1 cellular context compared by ENCODE assay signal in the genomic region with DNA sequence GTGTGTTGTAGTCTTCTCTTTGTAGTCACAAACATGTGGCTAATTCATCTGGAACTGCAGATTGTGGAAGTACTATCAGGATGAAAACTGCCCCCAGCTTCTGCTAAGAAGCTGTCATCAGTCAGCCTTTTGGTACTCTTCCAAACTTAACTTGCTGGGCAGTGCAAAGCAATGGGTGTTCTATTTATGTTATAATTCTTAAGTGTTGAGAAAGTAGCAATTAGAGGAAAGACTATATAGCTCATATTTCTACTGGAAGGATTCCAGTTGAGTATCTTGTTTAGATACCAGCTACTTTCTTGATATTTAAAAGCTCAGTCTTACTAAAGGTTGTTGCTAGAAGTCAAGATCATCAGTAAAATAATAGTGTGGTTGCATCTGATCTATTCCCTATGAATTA.
A peak's percentile ranks its signal among the peaks of the same experiment; 100 is the strongest.
TF ChIP-seq lines count a peak whose summit lies in the region.

No MANE protein-coding gene starts in this region.

TF ChIP-seq in HEK293, 187 proteins besides CTCF, POLR2A, EP300 and RAD21 (continued from another document):
- TF ChIP-seq, protein P1, sequence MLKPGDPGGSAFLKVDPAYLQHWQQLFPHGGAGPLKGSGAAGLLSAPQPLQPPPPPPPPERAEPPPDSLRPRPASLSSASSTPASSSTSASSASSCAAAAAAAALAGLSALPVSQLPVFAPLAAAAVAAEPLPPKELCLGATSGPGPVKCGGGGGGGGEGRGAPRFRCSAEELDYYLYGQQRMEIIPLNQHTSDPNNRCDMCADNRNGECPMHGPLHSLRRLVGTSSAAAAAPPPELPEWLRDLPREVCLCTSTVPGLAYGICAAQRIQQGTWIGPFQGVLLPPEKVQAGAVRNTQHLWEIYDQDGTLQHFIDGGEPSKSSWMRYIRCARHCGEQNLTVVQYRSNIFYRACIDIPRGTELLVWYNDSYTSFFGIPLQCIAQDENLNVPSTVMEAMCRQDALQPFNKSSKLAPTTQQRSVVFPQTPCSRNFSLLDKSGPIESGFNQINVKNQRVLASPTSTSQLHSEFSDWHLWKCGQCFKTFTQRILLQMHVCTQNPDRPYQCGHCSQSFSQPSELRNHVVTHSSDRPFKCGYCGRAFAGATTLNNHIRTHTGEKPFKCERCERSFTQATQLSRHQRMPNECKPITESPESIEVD (tag by site-specific recombination; IDR thresholded peaks at IDR 0.05), result peak; percentile 88
- TF ChIP-seq ZNF624 (tag by site-specific recombination; IDR thresholded peaks at IDR 0.05) (no peak), SP7 (tag by site-specific recombination; IDR thresholded peaks at IDR 0.05) (peak; percentile 90), ZNF660 (tag by site-specific recombination; IDR thresholded peaks at IDR 0.05) (peak; percentile 68; the same call in 1 of the 2 replicates), ZNF394 (tag by site-specific recombination; IDR thresholded peaks at IDR 0.05; ENCODE audit: borderline replicate concordance) (peak; percentile 55; the same call in 1 of the 2 replicates), ZXDB (tag by site-specific recombination; IDR thresholded peaks at IDR 0.05) (peak; percentile 43; the same call in 1 of the 2 replicates), OSR2 (tag by site-specific recombination; IDR thresholded peaks at IDR 0.05) (peak; percentile 93), WT1 (tag by site-specific recombination; IDR thresholded peaks at IDR 0.05) (0 out of 2 replicates have a peak, but pooled peaks have one; percentile 25), ZBTB21 (tag by site-specific recombination; IDR thresholded peaks at IDR 0.05) (no peak)
- TF ChIP-seq, protein P2, sequence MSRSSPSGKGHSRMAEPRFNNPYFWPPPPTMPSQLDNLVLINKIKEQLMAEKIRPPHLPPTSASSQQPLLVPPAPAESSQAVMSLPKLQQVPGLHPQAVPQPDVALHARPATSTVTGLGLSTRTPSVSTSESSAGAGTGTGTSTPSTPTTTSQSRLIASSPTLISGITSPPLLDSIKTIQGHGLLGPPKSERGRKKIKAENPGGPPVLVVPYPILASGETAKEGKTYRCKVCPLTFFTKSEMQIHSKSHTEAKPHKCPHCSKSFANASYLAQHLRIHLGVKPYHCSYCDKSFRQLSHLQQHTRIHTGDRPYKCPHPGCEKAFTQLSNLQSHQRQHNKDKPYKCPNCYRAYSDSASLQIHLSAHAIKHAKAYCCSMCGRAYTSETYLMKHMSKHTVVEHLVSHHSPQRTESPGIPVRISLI (tag by site-specific recombination; IDR thresholded peaks at IDR 0.05), result no peak
- TF ChIP-seq, protein P3, sequence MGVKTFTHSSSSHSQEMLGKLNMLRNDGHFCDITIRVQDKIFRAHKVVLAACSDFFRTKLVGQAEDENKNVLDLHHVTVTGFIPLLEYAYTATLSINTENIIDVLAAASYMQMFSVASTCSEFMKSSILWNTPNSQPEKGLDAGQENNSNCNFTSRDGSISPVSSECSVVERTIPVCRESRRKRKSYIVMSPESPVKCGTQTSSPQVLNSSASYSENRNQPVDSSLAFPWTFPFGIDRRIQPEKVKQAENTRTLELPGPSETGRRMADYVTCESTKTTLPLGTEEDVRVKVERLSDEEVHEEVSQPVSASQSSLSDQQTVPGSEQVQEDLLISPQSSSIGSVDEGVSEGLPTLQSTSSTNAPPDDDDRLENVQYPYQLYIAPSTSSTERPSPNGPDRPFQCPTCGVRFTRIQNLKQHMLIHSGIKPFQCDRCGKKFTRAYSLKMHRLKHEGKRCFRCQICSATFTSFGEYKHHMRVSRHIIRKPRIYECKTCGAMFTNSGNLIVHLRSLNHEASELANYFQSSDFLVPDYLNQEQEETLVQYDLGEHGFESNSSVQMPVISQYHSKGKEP (tag by site-specific recombination; IDR thresholded peaks at IDR 0.05), result peak; percentile 36; the same call in 1 of the 2 replicates
